18 cellular contexts compared by ENCODE assay signal in genomic region chr1:44513111-44513510, GRCh38.
"Had no signal": no experiment of that assay in that cellular context is flagged by ENCODE, and none has a peak within 500 bp of the region (broad histone marks: within the 10 kb centered on the region; RNA-seq: fewer than 3 reads in every experiment).

No MANE protein-coding gene starts in this region.

- H3K36me3 ChIP-seq: MG63 had no signal

- DNase-seq: IMR-90, Karpas-422, KG1, MG63, NCI-H1092, NCI-H1105 treated with DMSO at 0.1 percent for 48 hours, NCI-H1417 treated with DMSO at 0.1 percent for 48 hours, NCI-H146, NCI-H1930, NCI-H2081, NCI-H226, NCI-H446, NCI-H510A, NCI-H774, Right ventricle myocardium superior, RPMI8226 had no signal

- H3K4me3 ChIP-seq: MG63 had no signal

- H3K27me3 ChIP-seq: MG63 had no signal

- H3K9me3 ChIP-seq: MG63 had no signal

- ATAC-seq: HepG2, SK-N-SH treated with all-trans-retinoic acid at 6 μM for 48 hours had no signal
